Comparison of ENCODE assay signal across 1 cellular context in the genomic region with DNA sequence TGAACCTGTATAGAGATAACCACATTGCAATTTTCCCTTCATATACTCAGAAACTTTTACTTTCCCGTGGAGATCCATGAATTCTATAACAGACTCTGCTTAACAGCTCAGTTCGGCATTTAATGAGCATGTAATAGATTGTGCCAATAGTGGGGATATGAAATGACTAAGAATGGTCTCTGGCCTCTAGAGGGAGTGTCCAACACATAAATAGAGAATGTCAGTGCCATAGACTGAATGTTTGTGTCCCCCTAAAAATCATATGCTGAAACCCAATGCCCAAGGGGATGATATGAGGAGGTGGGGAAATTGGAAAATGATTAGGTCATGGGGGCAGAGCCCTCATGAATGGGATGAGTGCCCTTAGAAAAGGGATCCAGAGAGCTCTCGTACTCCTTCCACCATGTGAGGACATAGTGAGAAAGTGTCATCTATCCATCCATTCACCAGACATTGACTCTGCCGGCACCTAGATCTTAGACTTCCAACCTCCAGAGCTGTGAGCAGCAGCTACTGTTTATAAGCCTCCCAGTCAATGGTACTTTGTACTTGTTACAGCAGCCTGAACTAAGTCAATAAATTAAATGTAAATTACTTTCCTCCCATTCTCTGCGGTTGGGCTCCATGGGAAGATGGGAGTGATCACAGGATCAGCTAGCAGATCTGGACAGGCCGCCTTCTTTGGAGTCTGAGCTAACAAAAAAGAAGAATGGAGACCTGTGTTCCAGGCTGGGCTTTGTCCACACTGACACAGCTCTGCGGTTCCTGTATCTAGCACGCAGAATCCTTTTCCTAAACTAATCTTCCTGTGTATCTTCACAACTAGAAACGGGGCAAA.
TF ChIP-seq lines count a peak whose summit lies in the region.

No MANE protein-coding gene starts in this region.

TF ChIP-seq in HepG2, 621 proteins besides CTCF, POLR2A, EP300 and RAD21 (continued from another document and continues in another):
- TF ChIP-seq, protein P1, sequence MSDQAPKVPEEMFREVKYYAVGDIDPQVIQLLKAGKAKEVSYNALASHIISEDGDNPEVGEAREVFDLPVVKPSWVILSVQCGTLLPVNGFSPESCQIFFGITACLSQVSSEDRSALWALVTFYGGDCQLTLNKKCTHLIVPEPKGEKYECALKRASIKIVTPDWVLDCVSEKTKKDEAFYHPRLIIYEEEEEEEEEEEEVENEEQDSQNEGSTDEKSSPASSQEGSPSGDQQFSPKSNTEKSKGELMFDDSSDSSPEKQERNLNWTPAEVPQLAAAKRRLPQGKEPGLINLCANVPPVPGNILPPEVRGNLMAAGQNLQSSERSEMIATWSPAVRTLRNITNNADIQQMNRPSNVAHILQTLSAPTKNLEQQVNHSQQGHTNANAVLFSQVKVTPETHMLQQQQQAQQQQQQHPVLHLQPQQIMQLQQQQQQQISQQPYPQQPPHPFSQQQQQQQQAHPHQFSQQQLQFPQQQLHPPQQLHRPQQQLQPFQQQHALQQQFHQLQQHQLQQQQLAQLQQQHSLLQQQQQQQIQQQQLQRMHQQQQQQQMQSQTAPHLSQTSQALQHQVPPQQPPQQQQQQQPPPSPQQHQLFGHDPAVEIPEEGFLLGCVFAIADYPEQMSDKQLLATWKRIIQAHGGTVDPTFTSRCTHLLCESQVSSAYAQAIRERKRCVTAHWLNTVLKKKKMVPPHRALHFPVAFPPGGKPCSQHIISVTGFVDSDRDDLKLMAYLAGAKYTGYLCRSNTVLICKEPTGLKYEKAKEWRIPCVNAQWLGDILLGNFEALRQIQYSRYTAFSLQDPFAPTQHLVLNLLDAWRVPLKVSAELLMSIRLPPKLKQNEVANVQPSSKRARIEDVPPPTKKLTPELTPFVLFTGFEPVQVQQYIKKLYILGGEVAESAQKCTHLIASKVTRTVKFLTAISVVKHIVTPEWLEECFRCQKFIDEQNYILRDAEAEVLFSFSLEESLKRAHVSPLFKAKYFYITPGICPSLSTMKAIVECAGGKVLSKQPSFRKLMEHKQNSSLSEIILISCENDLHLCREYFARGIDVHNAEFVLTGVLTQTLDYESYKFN (CRISPR knock-in tag; conservative IDR thresholded peaks at IDR 0.05), result peak; percentile 78
- TF ChIP-seq, protein P2, sequence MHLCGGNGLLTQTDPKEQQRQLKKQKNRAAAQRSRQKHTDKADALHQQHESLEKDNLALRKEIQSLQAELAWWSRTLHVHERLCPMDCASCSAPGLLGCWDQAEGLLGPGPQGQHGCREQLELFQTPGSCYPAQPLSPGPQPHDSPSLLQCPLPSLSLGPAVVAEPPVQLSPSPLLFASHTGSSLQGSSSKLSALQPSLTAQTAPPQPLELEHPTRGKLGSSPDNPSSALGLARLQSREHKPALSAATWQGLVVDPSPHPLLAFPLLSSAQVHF (CRISPR knock-in tag; IDR thresholded peaks at IDR 0.05), result no peak
- TF ChIP-seq POGZ (CRISPR knock-in tag; IDR thresholded peaks at IDR 0.05), result peak; percentile 41; the same call in 1 of the 2 replicates
- TF ChIP-seq, protein P3, sequence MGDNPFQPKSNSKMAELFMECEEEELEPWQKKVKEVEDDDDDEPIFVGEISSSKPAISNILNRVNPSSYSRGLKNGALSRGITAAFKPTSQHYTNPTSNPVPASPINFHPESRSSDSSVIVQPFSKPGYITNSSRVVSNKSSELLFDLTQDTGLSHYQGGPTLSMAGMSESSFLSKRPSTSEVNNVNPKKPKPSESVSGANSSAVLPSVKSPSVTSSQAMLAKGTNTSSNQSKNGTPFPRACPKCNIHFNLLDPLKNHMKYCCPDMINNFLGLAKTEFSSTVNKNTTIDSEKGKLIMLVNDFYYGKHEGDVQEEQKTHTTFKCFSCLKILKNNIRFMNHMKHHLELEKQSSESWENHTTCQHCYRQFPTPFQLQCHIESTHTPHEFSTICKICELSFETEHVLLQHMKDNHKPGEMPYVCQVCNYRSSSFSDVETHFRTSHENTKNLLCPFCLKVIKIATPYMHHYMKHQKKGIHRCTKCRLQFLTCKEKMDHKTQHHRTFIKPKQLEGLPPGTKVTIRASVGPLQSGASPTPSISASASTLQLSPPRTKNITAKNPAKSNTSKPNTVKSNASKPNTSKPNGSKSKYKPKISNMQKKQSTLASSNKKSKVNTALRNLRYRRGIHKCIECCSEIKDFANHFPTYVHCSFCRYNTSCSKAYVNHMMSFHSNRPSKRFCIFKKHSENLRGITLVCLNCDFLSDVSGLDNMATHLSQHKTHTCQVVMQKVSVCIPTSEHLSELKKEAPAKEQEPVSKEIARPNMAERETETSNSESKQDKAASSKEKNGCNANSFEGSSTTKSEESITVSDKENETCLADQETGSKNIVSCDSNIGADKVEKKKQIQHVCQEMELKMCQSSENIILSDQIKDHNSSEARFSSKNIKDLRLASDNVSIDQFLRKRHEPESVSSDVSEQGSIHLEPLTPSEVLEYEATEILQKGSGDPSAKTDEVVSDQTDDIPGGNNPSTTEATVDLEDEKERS (CRISPR knock-in tag; IDR thresholded peaks at IDR 0.05), result 0 out of 2 replicates have a peak, but pooled peaks have one; percentile 24
- TF ChIP-seq SOX6 (IDR thresholded peaks at IDR 0.05), result no peak
- TF ChIP-seq SOX6 (CRISPR knock-in tag; IDR thresholded peaks at IDR 0.05), result peak; percentile 86
- TF ChIP-seq ZC3H4 (CRISPR knock-in tag; IDR thresholded peaks at IDR 0.05; ENCODE audit: borderline replicate concordance), result no peak
- TF ChIP-seq, protein P4, sequence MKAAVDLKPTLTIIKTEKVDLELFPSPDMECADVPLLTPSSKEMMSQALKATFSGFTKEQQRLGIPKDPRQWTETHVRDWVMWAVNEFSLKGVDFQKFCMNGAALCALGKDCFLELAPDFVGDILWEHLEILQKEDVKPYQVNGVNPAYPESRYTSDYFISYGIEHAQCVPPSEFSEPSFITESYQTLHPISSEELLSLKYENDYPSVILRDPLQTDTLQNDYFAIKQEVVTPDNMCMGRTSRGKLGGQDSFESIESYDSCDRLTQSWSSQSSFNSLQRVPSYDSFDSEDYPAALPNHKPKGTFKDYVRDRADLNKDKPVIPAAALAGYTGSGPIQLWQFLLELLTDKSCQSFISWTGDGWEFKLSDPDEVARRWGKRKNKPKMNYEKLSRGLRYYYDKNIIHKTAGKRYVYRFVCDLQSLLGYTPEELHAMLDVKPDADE (CRISPR knock-in tag; IDR thresholded peaks at IDR 0.05), result no peak
- TF ChIP-seq ZNF331 (CRISPR knock-in tag; IDR thresholded peaks at IDR 0.05), result peak; percentile 47; the same call in 1 of the 2 replicates
- TF ChIP-seq NR2F2 (IDR thresholded peaks at IDR 0.05; ENCODE audit: borderline replicate concordance, low read depth), result 0 out of 2 replicates have a peak, but pooled peaks have one; percentile 17
- peak; percentile 25 for TF ChIP-seq YY1 (IDR thresholded peaks at IDR 0.05; ENCODE audit: insufficient read depth, insufficient replicate concordance, low read depth, low read length)
- TF ChIP-seq, protein P5, sequence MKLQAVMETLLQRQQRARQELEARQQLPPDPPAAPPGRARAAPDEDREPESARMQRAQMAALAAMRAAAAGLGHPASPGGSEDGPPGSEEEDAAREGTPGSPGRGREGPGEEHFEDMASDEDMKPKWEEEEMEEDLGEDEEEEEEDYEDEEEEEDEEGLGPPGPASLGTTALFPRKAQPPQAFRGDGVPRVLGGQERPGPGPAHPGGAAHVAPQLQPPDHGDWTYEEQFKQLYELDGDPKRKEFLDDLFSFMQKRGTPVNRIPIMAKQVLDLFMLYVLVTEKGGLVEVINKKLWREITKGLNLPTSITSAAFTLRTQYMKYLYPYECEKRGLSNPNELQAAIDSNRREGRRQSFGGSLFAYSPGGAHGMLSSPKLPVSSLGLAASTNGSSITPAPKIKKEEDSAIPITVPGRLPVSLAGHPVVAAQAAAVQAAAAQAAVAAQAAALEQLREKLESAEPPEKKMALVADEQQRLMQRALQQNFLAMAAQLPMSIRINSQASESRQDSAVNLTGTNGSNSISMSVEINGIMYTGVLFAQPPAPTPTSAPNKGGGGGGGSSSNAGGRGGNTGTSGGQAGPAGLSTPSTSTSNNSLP (IDR thresholded peaks at IDR 0.05; ENCODE audit: low read depth, low read length), result peak; percentile 59; the same call in 1 of the 2 replicates
- TF ChIP-seq NR2F1 (CRISPR knock-in tag; IDR thresholded peaks at IDR 0.05), result peak in 1 of 2 experiments; percentile 10; a peak in 1 of 4 replicates
- TF ChIP-seq BCL6 (CRISPR knock-in tag; IDR thresholded peaks at IDR 0.05), result no peak; the same call in 1 of the 2 replicates
- peak; percentile 86; the same call in 1 of the 2 replicates for TF ChIP-seq SOX5 (CRISPR knock-in tag; IDR thresholded peaks at IDR 0.05; ENCODE audit: borderline replicate concordance)
- no peak for TF ChIP-seq NKX3-1 (CRISPR knock-in tag; IDR thresholded peaks at IDR 0.05)
- TF ChIP-seq, protein P6, sequence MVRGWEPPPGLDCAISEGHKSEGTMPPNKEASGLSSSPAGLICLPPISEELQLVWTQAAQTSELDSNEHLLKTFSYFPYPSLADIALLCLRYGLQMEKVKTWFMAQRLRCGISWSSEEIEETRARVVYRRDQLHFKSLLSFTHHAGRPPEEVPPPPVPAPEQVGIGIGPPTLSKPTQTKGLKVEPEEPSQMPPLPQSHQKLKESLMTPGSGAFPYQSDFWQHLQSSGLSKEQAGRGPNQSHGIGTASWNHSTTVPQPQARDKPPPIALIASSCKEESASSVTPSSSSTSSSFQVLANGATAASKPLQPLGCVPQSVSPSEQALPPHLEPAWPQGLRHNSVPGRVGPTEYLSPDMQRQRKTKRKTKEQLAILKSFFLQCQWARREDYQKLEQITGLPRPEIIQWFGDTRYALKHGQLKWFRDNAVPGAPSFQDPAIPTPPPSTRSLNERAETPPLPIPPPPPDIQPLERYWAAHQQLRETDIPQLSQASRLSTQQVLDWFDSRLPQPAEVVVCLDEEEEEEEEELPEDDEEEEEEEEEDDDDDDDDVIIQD (CRISPR knock-in tag; IDR thresholded peaks at IDR 0.05; ENCODE audit: low read depth), result peak; percentile 10; the same call in 1 of the 2 replicates
- TF ChIP-seq TAF15 (IDR thresholded peaks at IDR 0.05; ENCODE audit: low read depth, low read length, poor library complexity, severe bottlenecking), result no peak
- TF ChIP-seq NFE2L2 (IDR thresholded peaks at IDR 0.05; ENCODE audit: low read length), result no peak
- no peak for TF ChIP-seq ARNTL (CRISPR knock-in tag; IDR thresholded peaks at IDR 0.05)
- TF ChIP-seq MZF1 (CRISPR knock-in tag; IDR thresholded peaks at IDR 0.05; ENCODE audit: borderline replicate concordance), result no peak
- TF ChIP-seq NR3C1 (CRISPR knock-in tag; IDR thresholded peaks at IDR 0.05), result no peak
- peak; percentile 64; the same call in 1 of the 2 replicates for TF ChIP-seq ZMYM2 (CRISPR knock-in tag; IDR thresholded peaks at IDR 0.05)
- TF ChIP-seq POLR2AphosphoS2 (IDR thresholded peaks at IDR 0.05; ENCODE audit: low read depth, low read length), result no peak
- no peak for TF ChIP-seq ZNF431 (CRISPR knock-in tag; IDR thresholded peaks at IDR 0.05; ENCODE audit: borderline replicate concordance, low read depth)
- TF ChIP-seq FOXA1 (IDR thresholded peaks at IDR 0.05), result no peak
- peak; percentile 76 for TF ChIP-seq FOXA1 (CRISPR knock-in tag; IDR thresholded peaks at IDR 0.05)
- TF ChIP-seq ZNF772 (CRISPR knock-in tag; IDR thresholded peaks at IDR 0.05), result peak; percentile 58; the same call in 1 of the 2 replicates
- TF ChIP-seq SP5 (CRISPR knock-in tag; IDR thresholded peaks at IDR 0.05; ENCODE audit: borderline replicate concordance, low read depth), result peak; percentile 63
- TF ChIP-seq CREM (IDR thresholded peaks at IDR 0.05), result peak; percentile 54; the same call in 1 of the 2 replicates
- TF ChIP-seq CREM (CRISPR knock-in tag; IDR thresholded peaks at IDR 0.05), result no peak
- 0 out of 2 replicates have a peak, but pooled peaks have one; percentile 20 for TF ChIP-seq MEIS1 (CRISPR knock-in tag; IDR thresholded peaks at IDR 0.05; ENCODE audit: borderline replicate concordance)
- TF ChIP-seq TBX3 (IDR thresholded peaks at IDR 0.05; ENCODE audit: borderline replicate concordance), result 0 out of 2 replicates have a peak, but pooled peaks have one; percentile 46
- TF ChIP-seq TAF1 (CRISPR knock-in tag; IDR thresholded peaks at IDR 0.05), result no peak
- TF ChIP-seq NBN (conservative IDR thresholded peaks at IDR 0.05), result no peak
- TF ChIP-seq, protein P7, sequence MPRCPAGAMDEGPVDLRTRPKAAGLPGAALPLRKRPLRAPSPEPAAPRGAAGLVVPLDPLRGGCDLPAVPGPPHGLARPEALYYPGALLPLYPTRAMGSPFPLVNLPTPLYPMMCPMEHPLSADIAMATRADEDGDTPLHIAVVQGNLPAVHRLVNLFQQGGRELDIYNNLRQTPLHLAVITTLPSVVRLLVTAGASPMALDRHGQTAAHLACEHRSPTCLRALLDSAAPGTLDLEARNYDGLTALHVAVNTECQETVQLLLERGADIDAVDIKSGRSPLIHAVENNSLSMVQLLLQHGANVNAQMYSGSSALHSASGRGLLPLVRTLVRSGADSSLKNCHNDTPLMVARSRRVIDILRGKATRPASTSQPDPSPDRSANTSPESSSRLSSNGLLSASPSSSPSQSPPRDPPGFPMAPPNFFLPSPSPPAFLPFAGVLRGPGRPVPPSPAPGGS (CRISPR knock-in tag; IDR thresholded peaks at IDR 0.05), result 0 out of 2 replicates have a peak, but pooled peaks have one; percentile 32
- TF ChIP-seq ZNF713 (CRISPR knock-in tag; IDR thresholded peaks at IDR 0.05), result no peak
- no peak for TF ChIP-seq ZNF878 (CRISPR knock-in tag; IDR thresholded peaks at IDR 0.05)
- 0 out of 2 replicates have a peak, but pooled peaks have one; percentile 53 for TF ChIP-seq MEIS2 (CRISPR knock-in tag; IDR thresholded peaks at IDR 0.05)
- TF ChIP-seq, protein P8, sequence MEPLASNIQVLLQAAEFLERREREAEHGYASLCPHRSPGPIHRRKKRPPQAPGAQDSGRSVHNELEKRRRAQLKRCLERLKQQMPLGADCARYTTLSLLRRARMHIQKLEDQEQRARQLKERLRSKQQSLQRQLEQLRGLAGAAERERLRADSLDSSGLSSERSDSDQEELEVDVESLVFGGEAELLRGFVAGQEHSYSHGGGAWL (CRISPR knock-in tag; IDR thresholded peaks at IDR 0.05), result no peak
- no peak for TF ChIP-seq ZKSCAN8 (CRISPR knock-in tag; IDR thresholded peaks at IDR 0.05; ENCODE audit: borderline replicate concordance)
- no peak for TF ChIP-seq RFXANK (CRISPR knock-in tag; IDR thresholded peaks at IDR 0.05)
- no peak for TF ChIP-seq ZZZ3 (CRISPR knock-in tag; IDR thresholded peaks at IDR 0.05; ENCODE audit: borderline replicate concordance)
- TF ChIP-seq ELF3 (CRISPR knock-in tag; IDR thresholded peaks at IDR 0.05), result peak; percentile 23; the same call in 1 of the 2 replicates
- TF ChIP-seq, protein P9, sequence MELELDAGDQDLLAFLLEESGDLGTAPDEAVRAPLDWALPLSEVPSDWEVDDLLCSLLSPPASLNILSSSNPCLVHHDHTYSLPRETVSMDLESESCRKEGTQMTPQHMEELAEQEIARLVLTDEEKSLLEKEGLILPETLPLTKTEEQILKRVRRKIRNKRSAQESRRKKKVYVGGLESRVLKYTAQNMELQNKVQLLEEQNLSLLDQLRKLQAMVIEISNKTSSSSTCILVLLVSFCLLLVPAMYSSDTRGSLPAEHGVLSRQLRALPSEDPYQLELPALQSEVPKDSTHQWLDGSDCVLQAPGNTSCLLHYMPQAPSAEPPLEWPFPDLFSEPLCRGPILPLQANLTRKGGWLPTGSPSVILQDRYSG (CRISPR knock-in tag; IDR thresholded peaks at IDR 0.05), result no peak
